8 cellular contexts compared by ENCODE assay signal in genomic region chr14:21510735-21511657, GRCh38. TPM values are rescaled to one million over a fixed set of nuclear protein-coding genes. Genes with fewer than 3 reads are reported as not detected.
A peak's percentile ranks its signal among the peaks of the same experiment; 100 is the strongest.
DNase-seq lines count a peak whose midpoint lies in the region; ATAC-seq and TF ChIP-seq lines count a peak whose summit lies in the region.

TSS of gene METTL3 (minus strand) at chr14:21511340. CDS start at chr14:21511223, 117 bp downstream.

- ATAC-seq in HG02759 (IDR thresholded peaks at IDR 0.05; ENCODE audit: unreplicated experiment) (peak; percentile 99), Right ventricle myocardium inferior (peak; percentile 99)

- H3K27ac ChIP-seq in ovary (peak within 1 kb of the TSS in 1 of 2 donors; percentile 54), thyroid gland (peak within 1 kb of the TSS; percentile 50 to 79 (median 75))

- intact Hi-C loops in Right ventricle myocardium inferior (cut with DNase I) (loop anchor here (1.0 to 5.0 kb wide), 2 partner anchors 34 to 46 kb away; partner anchors contain the start of gene TOX4), ovary (cut with DNase I) (no loop called here), thyroid gland (cut with DNase I) (no loop called here)

- 0% methylated on average over 52 to 53 of the region's 53 CpGs for WGBS in ovary, 3 donors
- WGBS in thyroid gland, 2 donors, result 0% methylated on average over 46 to 50 of the region's 53 CpGs

- H3K27me3 ChIP-seq in ovary, result no peaks in the 10 kb centered on the region
- no peaks in the 10 kb centered on the region for H3K27me3 ChIP-seq in thyroid gland

- H3K36me3 ChIP-seq in ovary (no peaks in the 10 kb centered on the region), thyroid gland (peaks cover 0 to 6% of the 10 kb centered on the region in 2 donors)

- H3K4me3 ChIP-seq in GM12864 (ENCODE audit: low read depth, low read length) (peak within 1 kb of the TSS; percentile 66), ovary (peak within 1 kb of the TSS; percentile 94), thyroid gland (replicated peaks in 1 of 3) (peak within 1 kb of the TSS; percentile 80 to 91 (median 84))

- DNase-seq in GM12864 (ENCODE audit: low read depth) (peak; percentile 97), NCI-H1417 (lab: John Stamatoyannopoulos, UW) (peak; percentile 97 to 100 (median 99)), SW 1271 (lab: John Stamatoyannopoulos, UW) (peak; percentile 96 to 99), Right ventricle myocardium inferior (ENCODE audit: missing footprints) (peak; percentile 99), ovary (peak; percentile 96 to 98 (median 97)), thyroid gland (peak; percentile 98 to 99)
- peak; percentile 83 for DNase-seq in activated naive CD8-positive, alpha-beta T cell treated with anti-CD3 and anti-CD28 coated beads, Interleukin-2, amount 50 U/mL, for 16 hours (ENCODE audit: low read depth, low spot score)

- no peaks in the 10 kb centered on the region for H3K9me3 ChIP-seq in ovary
- H3K9me3 ChIP-seq in thyroid gland, result no peaks in the 10 kb centered on the region

- peaks cover 2% of the 10 kb centered on the region for H3K4me1 ChIP-seq in ovary (ENCODE audit: insufficient read depth)
- H3K4me1 ChIP-seq in thyroid gland, result peaks cover 13 to 16% of the 10 kb centered on the region in 2 donors

- TF ChIP-seq CTCF in GM12864 (IDR thresholded peaks at IDR 0.05; ENCODE audit: low read depth, low read length, missing control alignments) (no peak), ovary (IDR thresholded peaks at IDR 0.05) (no peak), thyroid gland (IDR thresholded peaks at IDR 0.05) (no peak)

- TF ChIP-seq EP300 in ovary (IDR thresholded peaks at IDR 0.05), result no peak

- TF ChIP-seq POLR2A in ovary (IDR thresholded peaks at IDR 0.05) (peak; percentile 14), thyroid gland (IDR thresholded peaks at IDR 0.05) (peak in 1 of 2 donors; percentile 54)

RNA-seq across cellular contexts. Expression of gene METTL3, which starts in this region (rescaled TPM):
- total RNA-seq in Right ventricle myocardium inferior (24.9 TPM), ovary (10 to 100 TPM; 40.4 to 61.5 (median 44.7) TPM), thyroid gland (10 to 100 TPM; 70.7 to 83.1 (median 75.4) TPM)
- 10 to 100 TPM; 36.3 to 37.0 TPM for polyA plus RNA-seq in ovary
